18 cellular contexts compared by ENCODE assay signal in genomic region chr3:134641671-134642300, GRCh38. TPM values are rescaled to one million over a fixed set of nuclear protein-coding genes. Genes with fewer than 3 reads are reported as not detected.
A peak's percentile ranks its signal among the peaks of the same experiment; 100 is the strongest.
DNase-seq lines count a peak whose midpoint lies in the region; ATAC-seq and TF ChIP-seq lines count a peak whose summit lies in the region.
"Had no signal": no experiment of that assay in that cellular context is flagged by ENCODE, and none has a peak within 500 bp of the region (broad histone marks: within the 10 kb centered on the region; RNA-seq: fewer than 3 reads in every experiment).

No MANE protein-coding gene starts in this region.

- H2AK5ac ChIP-seq in mesenchymal stem cell (ENCODE audit: low read length, severe bottlenecking): no peak overlapping the region

- DNase-seq in cardiac muscle cell (ENCODE audit: low read depth in 1 of 2, low spot score in 1 of 2) (no peak), left ventricle myocardium superior (no peak), SK-N-DZ (ENCODE audit: low spot score) (peak; percentile 86), islet precursor cell (peak; percentile 30), vagina (ENCODE audit: extremely low spot score in 2 of 2) (peak; percentile 61 to 75), mesenchymal stem cell (no peak), NCI-H1105 (lab: John Stamatoyannopoulos, UW) (no peak)
- DNase-seq: CD4-positive, alpha-beta memory T cell; DMS79; NCI-H1417 treated with DMSO at 0.1 percent for 48 hours; NCI-H187 treated with DMSO at 0.1 percent for 48 hours; NCI-H226; SHP77 treated with DMSO at 0.1 percent for 48 hours had no signal

- H2BK15ac ChIP-seq in mesenchymal stem cell (ENCODE audit: low read depth, poor library complexity, severe bottlenecking): no peak overlapping the region

- H3K18ac ChIP-seq in mesenchymal stem cell (ENCODE audit: low read depth in 1 of 2, low read length in 2 of 2): no peak overlapping the region

- no peak overlapping the region for H2BK12ac ChIP-seq in mesenchymal stem cell (ENCODE audit: low read length in 2 of 2)

- no peak overlapping the region for H3K23ac ChIP-seq in mesenchymal stem cell (ENCODE audit: low read length in 2 of 2)

- H3K4me3 ChIP-seq in cardiac muscle cell: no peak overlapping the region
- no peak overlapping the region for H3K4me3 ChIP-seq in vagina
- H3K4me3 ChIP-seq in mesenchymal stem cell (ENCODE audit: insufficient read depth in 1 of 2, low read depth in 1 of 2, low read length in 2 of 2): no peak overlapping the region
- H3K4me3 ChIP-seq: BLaER1 had no signal

- ATAC-seq in left ventricle myocardium superior: no peak

- H2BK120ac ChIP-seq in mesenchymal stem cell (ENCODE audit: low read depth, low read length): no peak overlapping the region

- peak overlapping the region; percentile 15 for H3K27ac ChIP-seq in cardiac muscle cell
- H3K27ac ChIP-seq in vagina: no peak overlapping the region
- H3K27ac ChIP-seq in mesenchymal stem cell (ENCODE audit: low read length, poor library complexity, severe bottlenecking): no peak overlapping the region
- H3K27ac ChIP-seq: BLaER1, KMS-11 had no signal

- 40% methylated on average over 4 of the region's 4 CpGs for WGBS in mesenchymal stem cell

- no peak overlapping the region for H4K91ac ChIP-seq in mesenchymal stem cell (ENCODE audit: low read length)

- TF ChIP-seq CTCF in cardiac muscle cell (IDR thresholded peaks at IDR 0.05; ENCODE audit: low read depth, low read length) (no peak), vagina (IDR thresholded peaks at IDR 0.05) (no peak)

- TF ChIP-seq POLR2A in vagina (IDR thresholded peaks at IDR 0.05): no peak

- intact Hi-C loops in left ventricle myocardium superior (cut with micrococcal nuclease): no loop called here
- intact Hi-C loops in vagina (cut with DNase I): no loop called here

- H3K9me3 ChIP-seq in cardiac muscle cell (ENCODE audit: low read depth): no peaks in the 10 kb centered on the region
- no peaks in the 10 kb centered on the region for H3K9me3 ChIP-seq in vagina
- no peaks in the 10 kb centered on the region for H3K9me3 ChIP-seq in mesenchymal stem cell (ENCODE audit: control insufficient read depth, low read length)
- H3K9me3 ChIP-seq: BLaER1 had no signal

- H3K9ac ChIP-seq in mesenchymal stem cell (ENCODE audit: low read length): no peak overlapping the region
- H3K9ac ChIP-seq: BLaER1, KMS-11 had no signal

- H4K8ac ChIP-seq in mesenchymal stem cell (ENCODE audit: low read length): no peak overlapping the region

- no peaks in the 10 kb centered on the region for H3K36me3 ChIP-seq in cardiac muscle cell
- no peaks in the 10 kb centered on the region for H3K36me3 ChIP-seq in vagina
- no peaks in the 10 kb centered on the region for H3K36me3 ChIP-seq in mesenchymal stem cell (ENCODE audit: control insufficient read depth in 1 of 2, insufficient read depth in 2 of 2, low read depth in 1 of 2, low read length in 2 of 2)
- H3K36me3 ChIP-seq: BLaER1 had no signal

- H3K4me1 ChIP-seq in cardiac muscle cell (ENCODE audit: low read depth) (peaks cover 45% of the 10 kb centered on the region), vagina (no peaks in the 10 kb centered on the region), mesenchymal stem cell (ENCODE audit: control insufficient read depth, insufficient read depth, low read depth, low read length) (peaks cover 2% of the 10 kb centered on the region)
- H3K4me1 ChIP-seq: BLaER1 had no signal

- no peak overlapping the region for H3K4ac ChIP-seq in mesenchymal stem cell (ENCODE audit: low read depth in 1 of 2, low read length in 2 of 2)

- no peaks in the 10 kb centered on the region for H3K79me1 ChIP-seq in mesenchymal stem cell (replicated peaks; ENCODE audit: low read length, poor library complexity, severe bottlenecking)

- H2BK5ac ChIP-seq in mesenchymal stem cell (ENCODE audit: low read depth, low read length, poor library complexity, severe bottlenecking): no peak overlapping the region

- no peak overlapping the region for H2AFZ ChIP-seq in mesenchymal stem cell (ENCODE audit: low read depth, low read length)

- H3K27me3 ChIP-seq in cardiac muscle cell (peaks cover 16% of the 10 kb centered on the region), vagina (no peaks in the 10 kb centered on the region), mesenchymal stem cell (ENCODE audit: control insufficient read depth in 1 of 2, insufficient read depth in 1 of 2, low read length in 2 of 2) (peaks cover 0 to 7% of the 10 kb centered on the region in 2 experiments)
- H3K27me3 ChIP-seq: BLaER1 had no signal

- H3K4me2 ChIP-seq in mesenchymal stem cell (ENCODE audit: low read length, poor library complexity, severe bottlenecking): no peak overlapping the region
- H3K4me2 ChIP-seq: BLaER1, KMS-11 had no signal

- no peak overlapping the region for H3K14ac ChIP-seq in mesenchymal stem cell (ENCODE audit: low read length in 2 of 2)

RNA-seq across cellular contexts. Expression of gene KY, which starts 9.0 kb away (rescaled TPM):
- total RNA-seq in cardiac muscle cell (0.46 and 1.2 TPM in 2 replicates), left ventricle myocardium superior (20.6 TPM), vagina (3.7 TPM)
- 0.35 and 1.1 TPM in 2 replicates for polyA plus RNA-seq in cardiac muscle cell
- polyA plus RNA-seq in SK-N-DZ (2014; cell fraction: cytosol; rRNA removed): 0.40 TPM in 1 of 2 replicates, not detected in the other
- 0.64 and 0.65 TPM in 2 replicates for polyA plus RNA-seq in SK-N-DZ (2014; cell fraction: nucleus; rRNA removed)
- not detected for polyA plus RNA-seq in mesenchymal stem cell (2013, experiment 1 of 2)
- not detected for polyA plus RNA-seq in mesenchymal stem cell (2013, experiment 2 of 2)
- total RNA-seq: A673; Calu3; CD4-positive, alpha-beta memory T cell; HT-29 had no signal
- polyA plus RNA-seq: CD4-positive, alpha-beta memory T cell had no signal

Comparison
In these comparisons a context has a peak if more than half of its experiments do, and no peak if none do; other contexts are left out.
1. DNase-seq: peak in SK-N-DZ (single experiment), islet precursor cell (single experiment) and vagina (2 of 2); none in cardiac muscle cell (0 of 2), left ventricle myocardium superior (single experiment), mesenchymal stem cell (single experiment) and NCI-H1105 (single experiment).